In genomic region chr10:79445708-79446450, GRCh38 we compare ENCODE assay signal across 8 cellular contexts. TPM values are rescaled to one million over a fixed set of nuclear protein-coding genes. Genes with fewer than 3 reads are reported as not detected.
DNase-seq lines count a peak whose midpoint lies in the region; ATAC-seq and TF ChIP-seq lines count a peak whose summit lies in the region.

No MANE protein-coding gene starts in this region.

- DNase-seq in DMS153 (lab: John Stamatoyannopoulos, UW) = peak; percentile 77
- DNase-seq in KBM-7 = peak; percentile 98
- peak; percentile 72 for DNase-seq in Panc1 (ENCODE audit: low read depth, low spot score)
- peak; percentile 94 for DNase-seq in activated T-helper 1 cell treated with Interleukin-2 at 50 U/mL for 16 hours (ENCODE audit: low read depth)
- peak; percentile 93 for DNase-seq in esophagus squamous epithelium (lab: John Stamatoyannopoulos, UW)
- DNase-seq in stimulated activated CD8-positive, alpha-beta memory T cell treated with anti-CD3 and anti-CD28 coated beads, Interleukin-7, amount 100 ng/mL, for 1 hour (ENCODE audit: low read depth in 2 of 2) = peak; percentile 85 to 94

- TF ChIP-seq POLR2A in esophagus squamous epithelium (IDR thresholded peaks at IDR 0.05) = peak in 1 of 4 donors; percentile 30

- POLR2A ChIA-PET in Panc1 (lab: Charles Lee) = interaction anchor here (0.7 kb wide), 1 partner anchor 21 kb away, joined by 7 read pairs; no protein-coding TSS in a partner anchor

- intact Hi-C loops in Panc1 (cut with micrococcal nuclease; ENCODE audit: unreplicated experiment) (no loop called here), esophagus squamous epithelium (cut with DNase I) (no loop called here)

- CTCF ChIA-PET in Panc1 (lab: Charles Lee) = no interaction called here

- peaks cover 19% of the 10 kb centered on the region for H3K4me1 ChIP-seq in Panc1 (ENCODE audit: control insufficient read depth, insufficient read depth, low read length)
- H3K4me1 ChIP-seq in esophagus squamous epithelium = peaks cover 17 to 56% (median 32%) of the 10 kb centered on the region in 3 donors
- peaks cover 17 to 31% of the 10 kb centered on the region in 2 donors for H3K4me1 ChIP-seq in muscle layer of duodenum (ENCODE audit: control insufficient read depth in 1 of 2, insufficient read depth in 2 of 2, low read length in 2 of 2)

- in situ Hi-C loops in KBM-7 (cut with MboI; ENCODE audit: low pct_unique_long_range_greater_than_20kb, low sequenced_read_pairs) (no loop called here), Panc1 (cut with HindIII; ENCODE audit: low pct_unique_long_range_greater_than_20kb, low sequenced_read_pairs) (no loop called here)

- H3K4me3 ChIP-seq in Panc1 (ENCODE audit: low read depth in 2 of 2, low read length in 2 of 2) = peak overlapping the region; percentile 60 to 63
- peak overlapping the region; percentile 56 to 93 (median 74) for H3K4me3 ChIP-seq in esophagus squamous epithelium
- H3K4me3 ChIP-seq in muscle layer of duodenum (ENCODE audit: low read depth in 1 of 2, low read length in 2 of 2) = peak overlapping the region; percentile 57 to 81

- ATAC-seq in GM21737 (IDR thresholded peaks at IDR 0.05; ENCODE audit: unreplicated experiment) = peak; percentile 96
- ATAC-seq in Panc1 = peak; percentile 96

- H3K36me3 ChIP-seq in Panc1 (ENCODE audit: control insufficient read depth, insufficient read depth, low read length) = no peaks in the 10 kb centered on the region; the same call in 1 of the 2 replicates
- no peaks in the 10 kb centered on the region for H3K36me3 ChIP-seq in esophagus squamous epithelium
- no peaks in the 10 kb centered on the region for H3K36me3 ChIP-seq in muscle layer of duodenum (ENCODE audit: control insufficient read depth in 1 of 2, insufficient read depth in 2 of 2, low read length in 2 of 2)

- no TSS peak for BruUV-seq in Panc1 (replicated peaks; lab: Mats Ljungman, UMichigan)

- TF ChIP-seq CTCF in Panc1 (IDR thresholded peaks at IDR 0.05) = no peak
- TF ChIP-seq CTCF in esophagus squamous epithelium (IDR thresholded peaks at IDR 0.05) = no peak

- peak overlapping the region; percentile 25; the same call in 1 of the 2 replicates for H3K27ac ChIP-seq in Panc1 (ENCODE audit: low read length)
- H3K27ac ChIP-seq in esophagus squamous epithelium = peak overlapping the region; percentile 82 to 98 (median 90)
- H3K27ac ChIP-seq in muscle layer of duodenum (ENCODE audit: low read length) = peak overlapping the region; percentile 95

- no peaks in the 10 kb centered on the region for H3K27me3 ChIP-seq in Panc1 (ENCODE audit: control insufficient read depth, insufficient read depth, low read length)
- H3K27me3 ChIP-seq in esophagus squamous epithelium = peaks cover 0 to 4% (median 0%) of the 10 kb centered on the region in 4 donors
- no peaks in the 10 kb centered on the region for H3K27me3 ChIP-seq in muscle layer of duodenum (ENCODE audit: low read depth, low read length)

- H3K9me3 ChIP-seq in Panc1 (ENCODE audit: control insufficient read depth, insufficient read depth, low read depth, low read length) = no peaks in the 10 kb centered on the region
- H3K9me3 ChIP-seq in esophagus squamous epithelium = no peaks in the 10 kb centered on the region
- no peaks in the 10 kb centered on the region for H3K9me3 ChIP-seq in muscle layer of duodenum (ENCODE audit: control insufficient read depth in 1 of 2, low read length in 2 of 2)

- WGBS in esophagus squamous epithelium, 2 donors = 1% methylated on average over 28 to 30 of the region's 48 CpGs

RNA-seq across cellular contexts. Expression of gene ZCCHC24, which starts 0.5 kb away (rescaled TPM):
- total RNA-seq in Panc1 (2021; ENCODE audit: unreplicated experiment) (7.8 TPM), esophagus squamous epithelium (10 to 100 TPM in 1 of 4 donors, 1 to 10 TPM in 3; 2.2 to 26.1 (median 6.4) TPM)
- polyA plus RNA-seq in Panc1 (2012; ENCODE audit: insufficient read length) = 11.3 TPM

Comparison
In these comparisons a context has a peak if more than half of its experiments do, and no peak if none do; other contexts are left out.
1. Peak in every context shown above with its lines: DNase-seq, ATAC-seq, H3K4me3 ChIP-seq and H3K27ac ChIP-seq.
2. H3K27ac ChIP-seq: peak in every context shown above with its lines; median percentile 95 in muscle layer of duodenum; 90 in esophagus squamous epithelium; 25 in Panc1.